ENCODE assay signal across 10 cellular contexts in genomic region chr3:27454914-27455313, GRCh38. TPM values are rescaled to one million over a fixed set of nuclear protein-coding genes. Genes with fewer than 3 reads are reported as not detected.
DNase-seq lines count a peak whose midpoint lies in the region; ATAC-seq and TF ChIP-seq lines count a peak whose summit lies in the region.
"Had no signal": no experiment of that assay in that cellular context is flagged by ENCODE, and none has a peak within 500 bp of the region (broad histone marks: within the 10 kb centered on the region; RNA-seq: fewer than 3 reads in every experiment).

No MANE protein-coding gene starts in this region.

- H3K9me3 ChIP-seq in GM23248 (ENCODE audit: low read depth) (no peaks in the 10 kb centered on the region), WERI-Rb-1 (ENCODE audit: severe bottlenecking) (no peaks in the 10 kb centered on the region)

- H3K4me1 Mint-ChIP-seq in natural killer cell, result peaks cover 28 to 36% of the 10 kb centered on the region in 2 donors
- H3K4me1 Mint-ChIP-seq in nephron progenitor cell, result peaks cover 8% of the 10 kb centered on the region

- H3K4me3 Mint-ChIP-seq in natural killer cell, result no peak overlapping the region
- no peak overlapping the region for H3K4me3 Mint-ChIP-seq in nephron progenitor cell

- TF ChIP-seq POLR2A in NB4 (IDR thresholded peaks at IDR 0.05; ENCODE audit: extremely low read depth, insufficient read length), result no peak

- peak overlapping the region; percentile 57 to 62 for H3K27ac Mint-ChIP-seq in natural killer cell
- no peak overlapping the region for H3K27ac Mint-ChIP-seq in nephron progenitor cell

- no peak overlapping the region for H2AFZ ChIP-seq in GM23248

- in situ Hi-C loops in GM23248 (cut with MboI), result no loop called here

- no peak overlapping the region for H3K9ac ChIP-seq in GM23248

- peaks cover 100% of the 10 kb centered on the region for H3K79me2 ChIP-seq in GM23248 (ENCODE audit: insufficient read depth)

- intact Hi-C loops in natural killer cell (cut with micrococcal nuclease), result no loop called here

- H3F3A ChIP-seq in GM23248 (ENCODE audit: insufficient read depth), result peaks cover 40% of the 10 kb centered on the region

- H3K9me3 Mint-ChIP-seq in natural killer cell, result no peaks in the 10 kb centered on the region
- H3K9me3 Mint-ChIP-seq in nephron progenitor cell, result no peaks in the 10 kb centered on the region

- DNase-seq in GM23248, result peak; percentile 50
- DNase-seq in NB4 (ENCODE audit: low read depth), result peak; percentile 4
- no peak for DNase-seq in natural killer cell
- DNase-seq in WERI-Rb-1, result no peak
- DNase-seq in NCI-H748 (lab: John Stamatoyannopoulos, UW; ENCODE audit: unreplicated experiment), result no peak
- DNase-seq in nephron progenitor cell, result no peak
- DNase-seq in stimulated activated CD4-positive, alpha-beta T cell treated with anti-CD3 and anti-CD28 coated beads, Interleukin-4, amount 100 ng/mL, for 4 hours, result no peak
- DNase-seq: NCI-H1436 had no signal

- H3K27me3 ChIP-seq in GM23248 (replicated peaks; ENCODE audit: insufficient read depth) (no peaks in the 10 kb centered on the region), WERI-Rb-1 (ENCODE audit: insufficient read depth, low read depth, severe bottlenecking) (no peaks in the 10 kb centered on the region)

- H4K20me1 ChIP-seq in GM23248 (ENCODE audit: insufficient read depth), result 0 out of 2 replicates have a peak, but pooled peaks cover 3% of the 10 kb centered on the region

- ATAC-seq in GM18861 (IDR thresholded peaks at IDR 0.05; ENCODE audit: unreplicated experiment), result peak; percentile 63
- ATAC-seq in natural killer cell, result peak in 2 of 3 donors; percentile 35 to 54

- H3K36me3 ChIP-seq in GM23248 (ENCODE audit: low read depth) (peaks cover 2% of the 10 kb centered on the region; the same call in 1 of the 2 replicates), WERI-Rb-1 (no peaks in the 10 kb centered on the region)

- H3K27ac ChIP-seq in GM23248, result peak overlapping the region; percentile 22
- H3K27ac ChIP-seq in WERI-Rb-1, result no peak overlapping the region
- H3K27ac ChIP-seq: VCaP had no signal

- H3K27me3 Mint-ChIP-seq in natural killer cell (ENCODE audit: low read depth in 2 of 2) (no peaks in the 10 kb centered on the region), nephron progenitor cell (ENCODE audit: low read depth, poor library complexity) (no peaks in the 10 kb centered on the region)

- H3K36me3 Mint-ChIP-seq in natural killer cell (no peaks in the 10 kb centered on the region), nephron progenitor cell (ENCODE audit: low read depth) (peaks cover 66% of the 10 kb centered on the region)

- TF ChIP-seq CTCF in NB4 (IDR thresholded peaks at IDR 0.05; ENCODE audit: low read depth, low read length) (no peak), natural killer cell (IDR thresholded peaks at IDR 0.05) (no peak), WERI-Rb-1 (IDR thresholded peaks at IDR 0.05; ENCODE audit: low read depth, low read length) (no peak), nephron progenitor cell (IDR thresholded peaks at IDR 0.05) (no peak)

- peak overlapping the region; percentile 16 for H3K4me2 ChIP-seq in GM23248 (ENCODE audit: unreplicated experiment)

- H3K4me3 ChIP-seq in GM23248, result no peak overlapping the region
- H3K4me3 ChIP-seq in NB4 (ENCODE audit: low read depth, low read length), result no peak overlapping the region
- H3K4me3 ChIP-seq in WERI-Rb-1 (ENCODE audit: low read depth, low read length), result no peak overlapping the region

- no peaks in the 10 kb centered on the region for H3K9me2 ChIP-seq in GM23248 (ENCODE audit: insufficient read depth)

- peaks cover 49% of the 10 kb centered on the region for H3K4me1 ChIP-seq in GM23248 (ENCODE audit: insufficient read depth)

RNA-seq across cellular contexts. Expression of gene SLC4A7, which starts 29.3 kb away (rescaled TPM):
- 73.4 and 81.6 TPM in 2 replicates for total RNA-seq in GM23248 (2014; rRNA removed; shearing (Covaris generic))
- 22.9 and 25.5 TPM in 2 replicates for polyA plus RNA-seq in GM23248 (2016; fragmentation: Nextera tagmentation; extraction: Ambion mirVana)
- 10 to 100 TPM; 36.4 to 48.0 (median 41.3) TPM for total RNA-seq in natural killer cell

Comparison
In these comparisons a context has a peak if more than half of its experiments do, and no peak if none do; other contexts are left out.
1. DNase-seq: peak in GM23248 (single experiment) and NB4 (single experiment); none in natural killer cell (single experiment), WERI-Rb-1 (single experiment), NCI-H748 (single experiment), nephron progenitor cell (single experiment) and stimulated activated CD4-positive, alpha-beta T cell treated with anti-CD3 and anti-CD28 coated beads, Interleukin-4, amount 100 ng/mL, for 4 hours (0 of 2).